ENCODE assay signal across 29 cellular contexts in genomic region chr16:69554495-69554894, GRCh38. TPM values are rescaled to one million over a fixed set of nuclear protein-coding genes. Genes with fewer than 3 reads are reported as not detected.
A peak's percentile ranks its signal among the peaks of the same experiment; 100 is the strongest.
DNase-seq lines count a peak whose midpoint lies in the region; ATAC-seq and TF ChIP-seq lines count a peak whose summit lies in the region.
"Had no signal": no experiment of that assay in that cellular context is flagged by ENCODE, and none has a peak within 500 bp of the region (broad histone marks: within the 10 kb centered on the region; RNA-seq: fewer than 3 reads in every experiment).

No MANE protein-coding gene starts in this region.

- no peaks in the 10 kb centered on the region for H4K20me1 ChIP-seq in Karpas-422 (ENCODE audit: insufficient read depth, low read depth, low read length)
- H4K20me1 ChIP-seq in SU-DHL-6 (ENCODE audit: low read depth, low read length) = no peaks in the 10 kb centered on the region
- H4K20me1 ChIP-seq: BLaER1 treated with 17β-estradiol and CSF1 and Interleukin-3, amounts not matched to agents 10 nM and 100 nM had no signal

- no peak overlapping the region for H3K9ac ChIP-seq in Karpas-422 (ENCODE audit: low read length)
- no peak overlapping the region for H3K9ac ChIP-seq in SU-DHL-6 (ENCODE audit: low read length)
- H3K9ac ChIP-seq: BLaER1 treated with 17β-estradiol and CSF1 and Interleukin-3, amounts not matched to agents 10 nM and 100 nM; parathyroid adenoma had no signal

- H3K36me3 Mint-ChIP-seq in activated naive CD4-positive, alpha-beta T cell treated with anti-CD3 and anti-CD28 coated beads for 36 hours (ENCODE audit: low read depth) = no peaks in the 10 kb centered on the region
- H3K36me3 Mint-ChIP-seq in osteocyte (ENCODE audit: unreplicated experiment) = peaks cover 3% of the 10 kb centered on the region

- no peaks in the 10 kb centered on the region for H3K4me1 ChIP-seq in Karpas-422 (ENCODE audit: low read length)
- H3K4me1 ChIP-seq: parathyroid adenoma, testis had no signal

- H3K27ac ChIP-seq in Karpas-422 (ENCODE audit: low read length) (no peak overlapping the region), SU-DHL-6 (ENCODE audit: low read depth, low read length) (no peak overlapping the region)
- H3K27ac ChIP-seq: BLaER1 treated with 17β-estradiol and CSF1 and Interleukin-3, amounts not matched to agents 10 nM and 100 nM; parathyroid adenoma; testis had no signal

- H3K9me3 ChIP-seq in Karpas-422 (ENCODE audit: low read length) = no peaks in the 10 kb centered on the region
- H3K9me3 ChIP-seq in SU-DHL-6 (ENCODE audit: insufficient read depth, low read length) = no peaks in the 10 kb centered on the region
- H3K9me3 ChIP-seq: BLaER1 treated with 17β-estradiol and CSF1 and Interleukin-3, amounts not matched to agents 10 nM and 100 nM; testis had no signal

- H3K79me2 ChIP-seq in Karpas-422 (ENCODE audit: low read length) (no peaks in the 10 kb centered on the region), SU-DHL-6 (ENCODE audit: insufficient read depth, low read length) (no peaks in the 10 kb centered on the region)
- H3K79me2 ChIP-seq: parathyroid adenoma had no signal

- no peaks in the 10 kb centered on the region for H3F3A ChIP-seq in SU-DHL-6 (ENCODE audit: insufficient read depth)

- CTCF ChIA-PET in activated naive CD4-positive, alpha-beta T cell treated with anti-CD3 and anti-CD28 coated beads for 36 hours (lab: Charles Lee) = interaction anchor here (1.0 kb wide), 1 partner anchor 10 kb away, joined by 3 read pairs; no protein-coding TSS in a partner anchor

- no peak for ATAC-seq in HG03378 (IDR thresholded peaks at IDR 0.05; ENCODE audit: unreplicated experiment)
- ATAC-seq: activated CD8-positive, alpha-beta memory T cell treated with anti-CD3 and anti-CD28 coated beads, Interleukin-2, amount 10 ng/mL, durations not matched to agents 7 days and 5 days; Panc1; right cardiac atrium had no signal

- intact Hi-C loops in activated naive CD4-positive, alpha-beta T cell treated with anti-CD3 and anti-CD28 coated beads for 36 hours (cut with micrococcal nuclease) = no loop called here

- no peak overlapping the region for H3K4me3 Mint-ChIP-seq in activated naive CD4-positive, alpha-beta T cell treated with anti-CD3 and anti-CD28 coated beads for 36 hours
- H3K4me3 Mint-ChIP-seq in osteocyte (ENCODE audit: unreplicated experiment) = no peak overlapping the region
- H3K4me3 Mint-ChIP-seq: activated CD4-positive, alpha-beta T cell treated with anti-CD3 and anti-CD28 coated beads, Interleukin-2, amount 10 ng/mL, durations not matched to agents 24 days and 14 days; activated CD8-positive, alpha-beta memory T cell treated with anti-CD3 and anti-CD28 coated beads, Interleukin-2, amount 10 ng/mL, durations not matched to agents 7 days and 5 days; central memory CD8-positive, alpha-beta T cell; H9; nephron; stimulated activated naive B cell treated with anti-CD40 and anti-IgM and Interleukin-4, amounts not matched to agents 10 μg/mL and 1 μg/mL and 100 μg/mL, for 72 hours; T-helper 1 cell treated with Interleukin-12 subunit alpha and Interleukin-12 subunit beta and Interleukin-4 antibody, amounts not matched to agents 30 μg/mL and 1 μg/mL, for 36 hours had no signal

- H2AFZ ChIP-seq in Karpas-422 (ENCODE audit: low read length) (peak overlapping the region; percentile 14; the same call in 1 of the 2 replicates), SU-DHL-6 (ENCODE audit: low read depth, low read length, severe bottlenecking) (peak overlapping the region; percentile 20)
- H2AFZ ChIP-seq: parathyroid adenoma had no signal

- H3K9me3 Mint-ChIP-seq in activated naive CD4-positive, alpha-beta T cell treated with anti-CD3 and anti-CD28 coated beads for 36 hours = peaks cover 2% of the 10 kb centered on the region
- H3K9me3 Mint-ChIP-seq in osteocyte (ENCODE audit: unreplicated experiment) = no peaks in the 10 kb centered on the region
- H3K9me3 Mint-ChIP-seq: central memory CD8-positive, alpha-beta T cell; nephron had no signal

- H3K27me3 ChIP-seq in Karpas-422 (ENCODE audit: low read length) (no peaks in the 10 kb centered on the region), SU-DHL-6 (ENCODE audit: low read length) (no peaks in the 10 kb centered on the region)
- H3K27me3 ChIP-seq: BLaER1 treated with 17β-estradiol and CSF1 and Interleukin-3, amounts not matched to agents 10 nM and 100 nM; testis had no signal

- H3K27ac Mint-ChIP-seq in activated naive CD4-positive, alpha-beta T cell treated with anti-CD3 and anti-CD28 coated beads for 36 hours = no peak overlapping the region
- no peak overlapping the region for H3K27ac Mint-ChIP-seq in osteocyte (ENCODE audit: unreplicated experiment)
- H3K27ac Mint-ChIP-seq: activated CD4-positive, alpha-beta T cell treated with anti-CD3 and anti-CD28 coated beads, Interleukin-2, amount 10 ng/mL, durations not matched to agents 24 days and 14 days; activated CD8-positive, alpha-beta memory T cell treated with anti-CD3 and anti-CD28 coated beads, Interleukin-2, amount 10 ng/mL, durations not matched to agents 7 days and 5 days; activated naive CD4-positive, alpha-beta T cell treated with anti-CD3 and anti-CD28 coated beads, Interleukin-2, amount 50 U/mL, for 72 hours; H9; nephron; stimulated activated naive B cell treated with anti-CD40 and anti-IgM and Interleukin-4, amounts not matched to agents 10 μg/mL and 1 μg/mL and 100 μg/mL, for 72 hours; T-helper 1 cell treated with Interleukin-12 subunit alpha and Interleukin-12 subunit beta and Interleukin-4 antibody, amounts not matched to agents 30 μg/mL and 1 μg/mL, for 36 hours had no signal

- peak; percentile 22 for DNase-seq in activated naive CD4-positive, alpha-beta T cell treated with anti-CD3 and anti-CD28 coated beads for 36 hours
- no peak for DNase-seq in activated naive CD4-positive, alpha-beta T cell treated with Interleukin-2 at 50 U/mL for 16 hours
- DNase-seq in Karpas-422 (peak; percentile 68), osteocyte (ENCODE audit: extremely low spot score, unreplicated experiment) (peak; percentile 30), NCI-H128 (lab: John Stamatoyannopoulos, UW; ENCODE audit: unreplicated experiment) (no peak), amygdala (lab: John Stamatoyannopoulos, UW) (no peak)
- DNase-seq: activated CD4-positive, alpha-beta T cell treated with anti-CD3 and anti-CD28 coated beads, Interleukin-2, amount 10 ng/mL, durations not matched to agents 24 days and 14 days; activated CD8-positive, alpha-beta memory T cell treated with anti-CD3 and anti-CD28 coated beads, Interleukin-2, amount 10 ng/mL, durations not matched to agents 7 days and 5 days; COR-L47; dermis blood vessel endothelial cell; DMS79; H9; NCI-H1105; NCI-H2081; NCI-H345; right cardiac atrium; SHP77 treated with DMSO at 0.1 percent for 48 hours; stimulated activated CD4-positive, alpha-beta T cell treated with anti-CD3 and anti-CD28 coated beads, Interleukin-4, amount 100 ng/mL, for 1 hour; stimulated activated naive B cell treated with anti-CD40 and anti-IgM and Interleukin-4, amounts not matched to agents 10 μg/mL and 1 μg/mL and 100 μg/mL, for 72 hours; testis had no signal

- H3K36me3 ChIP-seq in Karpas-422 (ENCODE audit: insufficient read depth, low read length) (no peaks in the 10 kb centered on the region; the same call in 1 of the 2 replicates), SU-DHL-6 (ENCODE audit: low read length) (no peaks in the 10 kb centered on the region)
- H3K36me3 ChIP-seq: BLaER1 treated with 17β-estradiol and CSF1 and Interleukin-3, amounts not matched to agents 10 nM and 100 nM had no signal

- no peak overlapping the region for H3K4me2 ChIP-seq in Karpas-422 (ENCODE audit: low read depth, low read length, poor library complexity, severe bottlenecking)
- no peak overlapping the region for H3K4me2 ChIP-seq in SU-DHL-6 (ENCODE audit: low read depth, low read length, poor library complexity, severe bottlenecking)

- H3K9me2 ChIP-seq in Karpas-422 (replicated peaks; ENCODE audit: insufficient read depth, low read length) = no peaks in the 10 kb centered on the region
- H3K9me2 ChIP-seq in SU-DHL-6 (replicated peaks; ENCODE audit: insufficient read depth, low read length) = no peaks in the 10 kb centered on the region

- peaks cover 20% of the 10 kb centered on the region for H3K4me1 Mint-ChIP-seq in activated naive CD4-positive, alpha-beta T cell treated with anti-CD3 and anti-CD28 coated beads for 36 hours (ENCODE audit: low read depth)
- peaks cover 3% of the 10 kb centered on the region for H3K4me1 Mint-ChIP-seq in osteocyte (ENCODE audit: unreplicated experiment)
- H3K4me1 Mint-ChIP-seq: nephron had no signal

- H3K27me3 Mint-ChIP-seq in activated naive CD4-positive, alpha-beta T cell treated with anti-CD3 and anti-CD28 coated beads for 36 hours (ENCODE audit: low read depth) = no peaks in the 10 kb centered on the region
- H3K27me3 Mint-ChIP-seq in osteocyte (ENCODE audit: unreplicated experiment) = no peaks in the 10 kb centered on the region
- H3K27me3 Mint-ChIP-seq: activated CD4-positive, alpha-beta T cell treated with anti-CD3 and anti-CD28 coated beads, Interleukin-2, amount 10 ng/mL, durations not matched to agents 24 days and 14 days; activated CD8-positive, alpha-beta memory T cell treated with anti-CD3 and anti-CD28 coated beads, Interleukin-2, amount 10 ng/mL, durations not matched to agents 7 days and 5 days; central memory CD8-positive, alpha-beta T cell; stimulated activated naive B cell treated with anti-CD40 and anti-IgM and Interleukin-4, amounts not matched to agents 10 μg/mL and 1 μg/mL and 100 μg/mL, for 72 hours had no signal

- H3K4me3 ChIP-seq in Karpas-422 (ENCODE audit: low read length) (no peak overlapping the region), SU-DHL-6 (ENCODE audit: insufficient read depth, low read length, poor library complexity, severe bottlenecking) (no peak overlapping the region)
- H3K4me3 ChIP-seq: BLaER1 treated with 17β-estradiol and CSF1 and Interleukin-3, amounts not matched to agents 10 nM and 100 nM; testis had no signal

- TF ChIP-seq CTCF in SU-DHL-6 (IDR thresholded peaks at IDR 0.05; ENCODE audit: insufficient read depth, low read length, poor library complexity, severe bottlenecking) = no peak
- no peak for TF ChIP-seq CTCF in osteocyte (IDR thresholded peaks at IDR 0.05)

RNA-seq across cellular contexts. Expression of gene NFAT5, which starts 11.3 kb away (rescaled TPM):
- total RNA-seq in activated naive CD4-positive, alpha-beta T cell treated with anti-CD3 and anti-CD28 coated beads for 36 hours = 10 to 100 TPM; 33.0 to 34.0 TPM
- total RNA-seq in Karpas-422 (2014; rRNA removed; shearing (Covaris generic); ENCODE audit: low replicate concordance) = 10.1 and 41.6 TPM in 2 replicates
- 55.0 and 57.3 TPM in 2 replicates for total RNA-seq in osteocyte

Comparison
In these comparisons a context has a peak if more than half of its experiments do, and no peak if none do; other contexts are left out.
1. DNase-seq: peak in activated naive CD4-positive, alpha-beta T cell treated with anti-CD3 and anti-CD28 coated beads for 36 hours (single experiment), Karpas-422 (single experiment) and osteocyte (single experiment); none in activated naive CD4-positive, alpha-beta T cell treated with Interleukin-2 at 50 U/mL for 16 hours (single experiment), NCI-H128 (single experiment) and amygdala (0 of 56).